Comparison of ENCODE assay signal across 8 cellular contexts in genomic region chr4:148441986-148442829, GRCh38. TPM values are rescaled to one million over a fixed set of nuclear protein-coding genes. Genes with fewer than 3 reads are reported as not detected.
A peak's percentile ranks its signal among the peaks of the same experiment; 100 is the strongest.
DNase-seq lines count a peak whose midpoint lies in the region; ATAC-seq, FAIRE-seq and TF ChIP-seq lines count a peak whose summit lies in the region.

TSS of gene NR3C2 (minus strand) at chr4:148442414.

- peak; percentile 96 for ATAC-seq in HG03175 (IDR thresholded peaks at IDR 0.05; ENCODE audit: unreplicated experiment)

- peak; percentile 99 for FAIRE-seq in islet of Langerhans (lab: Jason Lieb, UNC)

- peak; percentile 91 for DNase-seq in AG09309 (ENCODE audit: low read depth)
- peak; percentile 91 for DNase-seq in NCI-H345 (lab: John Stamatoyannopoulos, UW)
- DNase-seq in activated CD4-positive, CD25-positive, alpha-beta regulatory T cell treated with anti-CD3 and anti-CD28 coated beads, Interleukin-2, amount 50 U/mL, for 72 hours = peak; percentile 91
- DNase-seq in cerebellum (ENCODE audit: low spot score) = peak; percentile 99
- DNase-seq in stimulated activated CD4-positive, alpha-beta T cell treated with anti-CD3 and anti-CD28 coated beads, Interleukin-12 subunit alpha, Interleukin-12 subunit beta, amount 100 ng/mL, for 24 hours (ENCODE audit: low read depth in 2 of 2) = peak; percentile 93

- peak; percentile 80 for TF ChIP-seq POLR2A in GM18951 (IDR thresholded peaks at IDR 0.05; ENCODE audit: extremely low read depth, insufficient read depth, insufficient read length)

- H3K4me3 ChIP-seq in AG09309 (ENCODE audit: control insufficient read depth, low read depth, low read length) = peak within 1 kb of the TSS; percentile 90

- TF ChIP-seq CTCF in AG09309 (IDR thresholded peaks at IDR 0.05; ENCODE audit: control insufficient read depth, insufficient read depth, low read depth, low read length, missing control alignments) = no peak

- in situ Hi-C loops in GM18951 (cut with MboI; ENCODE audit: low sequenced_read_pairs, unreplicated experiment) = no loop called here

RNA-seq across cellular contexts. Expression of gene NR3C2, which starts in this region (rescaled TPM):
- total RNA-seq in cerebellum = 10.1 TPM

Comparison
In these comparisons a context has a peak if more than half of its experiments do, and no peak if none do; other contexts are left out.
1. Peak in every context shown above with its lines: DNase-seq, ATAC-seq and H3K4me3 ChIP-seq.